30 cellular contexts compared by ENCODE assay signal in the genomic region with DNA sequence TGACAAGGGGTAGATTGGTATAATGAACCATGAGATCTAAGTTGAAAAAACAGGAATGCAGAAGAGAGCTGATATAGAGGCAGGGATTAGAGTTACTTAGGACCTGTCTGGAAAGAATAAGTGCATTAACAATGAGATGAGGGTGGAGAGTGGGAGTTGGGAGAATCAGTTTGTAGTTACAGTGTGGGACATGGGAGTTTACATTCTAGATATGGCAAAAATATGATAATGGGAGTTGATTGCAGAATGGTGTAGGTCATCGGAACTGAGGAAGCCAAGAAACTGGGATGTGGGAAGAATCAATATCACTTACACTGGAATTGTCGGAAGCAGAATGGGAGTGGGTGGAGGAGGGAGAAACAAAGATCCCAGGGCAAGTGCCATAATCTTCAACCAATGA.
"Had no signal": no experiment of that assay in that cellular context is flagged by ENCODE, and none has a peak within 500 bp of the region (broad histone marks: within the 10 kb centered on the region; RNA-seq: fewer than 3 reads in every experiment).

No MANE protein-coding gene starts in this region.

- H3K4me1 Mint-ChIP-seq: activated B cell treated with CpG ODN at 0.5 μM for 24 hours; activated T-helper 17 cell treated with anti-CD3 and anti-CD28 coated beads, Interleukin-2, amount 50 U/mL, for 72 hours had no signal

- H3K36me3 ChIP-seq: esophagus muscularis mucosa, gastroesophageal sphincter, heart right ventricle, WERI-Rb-1 had no signal

- H3K4me3 ChIP-seq: body of pancreas, esophagus muscularis mucosa, gastroesophageal sphincter, heart right ventricle had no signal

- H3K36me3 Mint-ChIP-seq: activated naive CD8-positive, alpha-beta T cell had no signal

- DNase-seq: activated B cell treated with CpG ODN at 0.5 μM for 24 hours; activated CD4-positive, alpha-beta T cell treated with anti-CD3 and anti-CD28 coated beads for 48 hours; activated CD4-positive, alpha-beta T cell treated with anti-CD3 and anti-CD28 coated beads, Interleukin-2, amount 50 U/mL, for 1 hour; activated CD4-positive, alpha-beta T cell treated with anti-CD3 and anti-CD28 coated beads, Interleukin-2, amount 50 U/mL, for 48 hours; activated CD8-positive, alpha-beta memory T cell treated with anti-CD3 and anti-CD28 coated beads for 24 hours; activated CD8-positive, alpha-beta T cell treated with anti-CD3 and anti-CD28 coated beads for 36 hours; activated effector memory CD4-positive, alpha-beta T cell treated with Interleukin-2 at 50 U/mL for 16 hours; activated gamma-delta T cell treated with Interleukin-2 at 50 U/mL for 16 hours; activated naive CD4-positive, alpha-beta T cell treated with anti-CD3 and anti-CD28 coated beads, Interleukin-2, amount 50 U/mL, for 16 hours; activated naive CD4-positive, alpha-beta T cell treated with Interleukin-2 at 50 U/mL for 16 hours; activated T-cell treated with anti-CD3 and anti-CD28 coated beads, Interleukin-2, amount 50 U/mL, for 4 hours; amniotic stem cell; anterior cingulate cortex; body of pancreas; caudate nucleus; cortex of kidney; dermis blood vessel endothelial cell; effector CD4-positive, alpha-beta T cell; effector memory CD8-positive, alpha-beta T cell; erythroblast; foreskin melanocyte; heart right ventricle; T-helper 2 cell; WERI-Rb-1 had no signal

- FAIRE-seq: colon had no signal

- H3K27ac Mint-ChIP-seq: activated B cell treated with CpG ODN at 0.5 μM for 24 hours; activated CD8-positive, alpha-beta T cell treated with anti-CD3 and anti-CD28 coated beads for 36 hours; activated naive CD8-positive, alpha-beta T cell; activated T-helper 17 cell treated with anti-CD3 and anti-CD28 coated beads, Interleukin-2, amount 50 U/mL, for 72 hours; effector memory CD8-positive, alpha-beta T cell had no signal

- H3K27me3 Mint-ChIP-seq: activated B cell treated with CpG ODN at 0.5 μM for 24 hours; activated CD8-positive, alpha-beta T cell treated with anti-CD3 and anti-CD28 coated beads for 36 hours; activated naive CD8-positive, alpha-beta T cell; activated T-helper 17 cell treated with anti-CD3 and anti-CD28 coated beads, Interleukin-2, amount 50 U/mL, for 72 hours; effector memory CD8-positive, alpha-beta T cell had no signal

- H3K9me3 Mint-ChIP-seq: activated B cell treated with CpG ODN at 0.5 μM for 24 hours; activated CD8-positive, alpha-beta T cell treated with anti-CD3 and anti-CD28 coated beads for 36 hours; activated T-cell treated with anti-CD3 and anti-CD28 coated beads, Interleukin-2, amount 50 U/mL, for 4 hours; activated T-helper 17 cell treated with anti-CD3 and anti-CD28 coated beads, Interleukin-2, amount 50 U/mL, for 72 hours had no signal

- H3K9me3 ChIP-seq: body of pancreas, esophagus muscularis mucosa, gastroesophageal sphincter, heart right ventricle had no signal

- H3K4me3 Mint-ChIP-seq: activated B cell treated with CpG ODN at 0.5 μM for 24 hours; activated CD8-positive, alpha-beta T cell treated with anti-CD3 and anti-CD28 coated beads for 36 hours; activated naive CD8-positive, alpha-beta T cell; activated T-cell treated with anti-CD3 and anti-CD28 coated beads, Interleukin-2, amount 50 U/mL, for 4 hours; activated T-helper 17 cell treated with anti-CD3 and anti-CD28 coated beads, Interleukin-2, amount 50 U/mL, for 72 hours; effector memory CD8-positive, alpha-beta T cell had no signal

- H3K27ac ChIP-seq: body of pancreas, esophagus muscularis mucosa, gastroesophageal sphincter, heart right ventricle, WERI-Rb-1 had no signal

- H3K27me3 ChIP-seq: body of pancreas, esophagus muscularis mucosa, gastroesophageal sphincter, heart right ventricle had no signal

- ATAC-seq: activated CD4-positive, CD25-positive, alpha-beta regulatory T cell treated with anti-CD3 and anti-CD28 coated beads, Interleukin-2, amount 50 U/mL, for 24 hours; activated CD8-positive, alpha-beta T cell treated with anti-CD3 and anti-CD28 coated beads for 36 hours; activated T-cell treated with anti-CD3 and anti-CD28 coated beads, Interleukin-2, amount 50 U/mL, for 4 hours; activated T-helper 17 cell treated with anti-CD3 and anti-CD28 coated beads, Interleukin-2, amount 50 U/mL, for 72 hours; body of pancreas; effector memory CD8-positive, alpha-beta T cell; gastroesophageal sphincter had no signal
